Comparison of ENCODE assay signal across 1 cellular context in the genomic region with DNA sequence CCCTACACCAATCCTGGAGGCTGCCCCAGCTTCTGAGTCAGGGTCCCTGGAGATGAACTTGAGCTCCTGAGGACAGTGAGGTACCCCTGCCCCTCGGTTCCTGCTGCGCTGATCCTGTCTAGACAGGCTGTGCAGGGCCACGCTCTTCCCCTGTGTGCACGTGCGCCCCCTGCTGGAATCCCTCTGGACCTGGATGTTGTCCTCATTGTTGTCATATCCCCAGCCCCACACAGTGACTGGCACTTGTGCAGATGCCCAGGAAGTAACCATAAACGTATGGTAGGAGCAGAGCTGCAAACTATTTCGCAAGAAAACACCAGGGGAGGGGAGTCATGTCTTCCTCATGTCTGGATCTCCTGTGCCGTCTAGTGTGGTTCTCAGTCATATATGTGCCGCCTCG.
TF ChIP-seq lines count a peak whose summit lies in the region.

No MANE protein-coding gene starts in this region.

TF ChIP-seq in GM23338, 12 proteins besides CTCF, POLR2A, EP300 and RAD21 (continued from another document):
- TF ChIP-seq, protein P1, sequence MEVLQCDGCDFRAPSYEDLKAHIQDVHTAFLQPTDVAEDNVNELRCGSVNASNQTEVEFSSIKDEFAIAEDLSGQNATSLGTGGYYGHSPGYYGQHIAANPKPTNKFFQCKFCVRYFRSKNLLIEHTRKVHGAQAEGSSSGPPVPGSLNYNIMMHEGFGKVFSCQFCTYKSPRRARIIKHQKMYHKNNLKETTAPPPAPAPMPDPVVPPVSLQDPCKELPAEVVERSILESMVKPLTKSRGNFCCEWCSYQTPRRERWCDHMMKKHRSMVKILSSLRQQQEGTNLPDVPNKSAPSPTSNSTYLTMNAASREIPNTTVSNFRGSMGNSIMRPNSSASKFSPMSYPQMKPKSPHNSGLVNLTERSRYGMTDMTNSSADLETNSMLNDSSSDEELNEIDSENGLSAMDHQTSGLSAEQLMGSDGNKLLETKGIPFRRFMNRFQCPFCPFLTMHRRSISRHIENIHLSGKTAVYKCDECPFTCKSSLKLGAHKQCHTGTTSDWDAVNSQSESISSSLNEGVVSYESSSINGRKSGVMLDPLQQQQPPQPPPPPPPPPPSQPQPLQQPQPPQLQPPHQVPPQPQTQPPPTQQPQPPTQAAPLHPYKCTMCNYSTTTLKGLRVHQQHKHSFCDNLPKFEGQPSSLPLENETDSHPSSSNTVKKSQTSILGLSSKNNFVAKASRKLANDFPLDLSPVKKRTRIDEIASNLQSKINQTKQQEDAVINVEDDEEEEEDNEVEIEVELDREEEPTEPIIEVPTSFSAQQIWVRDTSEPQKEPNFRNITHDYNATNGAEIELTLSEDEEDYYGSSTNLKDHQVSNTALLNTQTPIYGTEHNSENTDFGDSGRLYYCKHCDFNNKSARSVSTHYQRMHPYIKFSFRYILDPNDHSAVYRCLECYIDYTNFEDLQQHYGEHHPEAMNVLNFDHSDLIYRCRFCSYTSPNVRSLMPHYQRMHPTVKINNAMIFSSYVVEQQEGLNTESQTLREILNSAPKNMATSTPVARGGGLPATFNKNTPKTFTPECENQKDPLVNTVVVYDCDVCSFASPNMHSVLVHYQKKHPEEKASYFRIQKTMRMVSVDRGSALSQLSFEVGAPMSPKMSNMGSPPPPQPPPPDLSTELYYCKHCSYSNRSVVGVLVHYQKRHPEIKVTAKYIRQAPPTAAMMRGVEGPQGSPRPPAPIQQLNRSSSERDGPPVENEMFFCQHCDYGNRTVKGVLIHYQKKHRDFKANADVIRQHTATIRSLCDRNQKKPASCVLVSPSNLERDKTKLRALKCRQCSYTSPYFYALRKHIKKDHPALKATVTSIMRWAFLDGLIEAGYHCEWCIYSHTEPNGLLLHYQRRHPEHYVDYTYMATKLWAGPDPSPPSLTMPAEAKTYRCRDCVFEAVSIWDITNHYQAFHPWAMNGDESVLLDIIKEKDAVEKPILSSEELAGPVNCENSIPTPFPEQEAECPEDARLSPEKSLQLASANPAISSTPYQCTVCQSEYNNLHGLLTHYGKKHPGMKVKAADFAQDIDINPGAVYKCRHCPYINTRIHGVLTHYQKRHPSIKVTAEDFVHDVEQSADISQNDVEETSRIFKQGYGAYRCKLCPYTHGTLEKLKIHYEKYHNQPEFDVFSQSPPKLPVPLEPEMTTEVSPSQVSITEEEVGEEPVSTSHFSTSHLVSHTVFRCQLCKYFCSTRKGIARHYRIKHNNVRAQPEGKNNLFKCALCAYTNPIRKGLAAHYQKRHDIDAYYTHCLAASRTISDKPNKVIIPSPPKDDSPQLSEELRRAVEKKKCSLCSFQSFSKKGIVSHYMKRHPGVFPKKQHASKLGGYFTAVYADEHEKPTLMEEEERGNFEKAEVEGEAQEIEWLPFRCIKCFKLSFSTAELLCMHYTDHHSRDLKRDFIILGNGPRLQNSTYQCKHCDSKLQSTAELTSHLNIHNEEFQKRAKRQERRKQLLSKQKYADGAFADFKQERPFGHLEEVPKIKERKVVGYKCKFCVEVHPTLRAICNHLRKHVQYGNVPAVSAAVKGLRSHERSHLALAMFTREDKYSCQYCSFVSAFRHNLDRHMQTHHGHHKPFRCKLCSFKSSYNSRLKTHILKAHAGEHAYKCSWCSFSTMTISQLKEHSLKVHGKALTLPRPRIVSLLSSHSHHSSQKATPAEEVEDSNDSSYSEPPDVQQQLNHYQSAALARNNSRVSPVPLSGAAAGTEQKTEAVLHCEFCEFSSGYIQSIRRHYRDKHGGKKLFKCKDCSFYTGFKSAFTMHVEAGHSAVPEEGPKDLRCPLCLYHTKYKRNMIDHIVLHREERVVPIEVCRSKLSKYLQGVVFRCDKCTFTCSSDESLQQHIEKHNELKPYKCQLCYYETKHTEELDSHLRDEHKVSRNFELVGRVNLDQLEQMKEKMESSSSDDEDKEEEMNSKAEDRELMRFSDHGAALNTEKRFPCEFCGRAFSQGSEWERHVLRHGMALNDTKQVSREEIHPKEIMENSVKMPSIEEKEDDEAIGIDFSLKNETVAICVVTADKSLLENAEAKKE (CRISPR knock-in tag; IDR thresholded peaks at IDR 0.05): no peak
